ENCODE assay signal across 8 cellular contexts in genomic region chr7:73718905-73719805, GRCh38. TPM values are rescaled to one million over a fixed set of nuclear protein-coding genes. Genes with fewer than 3 reads are reported as not detected.
A peak's percentile ranks its signal among the peaks of the same experiment; 100 is the strongest.
DNase-seq lines count a peak whose midpoint lies in the region; ATAC-seq, FAIRE-seq and TF ChIP-seq lines count a peak whose summit lies in the region.

STX1A (minus strand) TSS chr7:73719669; CDS start chr7:73719631, 38 bp downstream.

- DNase-seq in GM04504 (ENCODE audit: low read depth): peak; percentile 42
- DNase-seq in H54 (ENCODE audit: insufficient read length, low spot score): peak; percentile 75
- DNase-seq in NAMALWA (ENCODE audit: low spot score): peak; percentile 84
- peak; percentile 68 for DNase-seq in WTC11 (ENCODE audit: low spot score)
- DNase-seq in cardiac fibroblast (ENCODE audit: low read depth in 2 of 2): peak; percentile 63 to 75
- no peak for DNase-seq in keratinocyte (ENCODE audit: low read depth, low spot score)
- DNase-seq in stimulated activated CD4-positive, alpha-beta T cell treated with anti-CD3 and anti-CD28 coated beads, Interleukin-15, amount 100 ng/mL, for 48 hours (ENCODE audit: low read depth in 2 of 2): peak; percentile 48 to 54
- no peak for DNase-seq in posterior vena cava (ENCODE audit: low spot score)

- dilution Hi-C loops in keratinocyte (cut with MboI; ENCODE audit: extremely low pct_ligation_motif_present, low sequenced_read_pairs): no loop called here

- no peak within 1 kb of the TSS for H3K27ac Mint-ChIP-seq in WTC11

- CTCF ChIA-PET in WTC11 (lab: Charles Lee): interaction anchor here (1.0 to 2.0 kb wide), 7 partner anchors 9 to 112 kb away, joined by 4 to 18 read pairs (median 4); no protein-coding TSS in a partner anchor

- H3K4me3 ChIP-seq in cardiac fibroblast (replicated peaks in 1 of 2; ENCODE audit: low read depth in 2 of 2, low read length in 2 of 2) (peak within 1 kb of the TSS; percentile 72 to 81), keratinocyte (ENCODE audit: control insufficient read depth in 2 of 3, extremely low read depth in 1 of 3, insufficient read depth in 2 of 3, low read depth in 1 of 3, low read length in 3 of 3) (peak within 1 kb of the TSS; percentile 85 to 95 (median 93))

- peaks cover 25% of the 10 kb centered on the region for H4K20me1 ChIP-seq in keratinocyte (ENCODE audit: control insufficient read depth, extremely low read depth, insufficient read depth, low read length)

- no peaks in the 10 kb centered on the region for H3K36me3 Mint-ChIP-seq in WTC11

- ATAC-seq in WTC11: peak; percentile 94

- H3K27me3 Mint-ChIP-seq in WTC11 (ENCODE audit: low read depth): peaks cover 42% of the 10 kb centered on the region

- peak within 1 kb of the TSS; percentile 96 for H3K4me2 ChIP-seq in keratinocyte (ENCODE audit: control insufficient read depth, extremely low read depth, insufficient read depth, low read depth, low read length)

- peaks cover 42% of the 10 kb centered on the region for H3K79me2 ChIP-seq in keratinocyte (ENCODE audit: control insufficient read depth, insufficient read depth, low read length)

- intact Hi-C loops in posterior vena cava (cut with DNase I): no loop called here

- H3K9me3 Mint-ChIP-seq in WTC11: no peaks in the 10 kb centered on the region

- peaks cover 33% of the 10 kb centered on the region for H3K4me1 ChIP-seq in keratinocyte (ENCODE audit: control insufficient read depth, extremely low read depth, insufficient read depth, low read length)

- peak within 1 kb of the TSS; percentile 89 for H3K9ac ChIP-seq in keratinocyte (ENCODE audit: control insufficient read depth, extremely low read depth, insufficient read depth, low read length)

- H2AFZ ChIP-seq in keratinocyte (ENCODE audit: control insufficient read depth, low read length): no peak within 1 kb of the TSS

- POLR2A ChIA-PET in WTC11 (lab: Charles Lee): interaction anchor here (0.5 to 0.8 kb wide), 2 partner anchors 15 to 204 kb away, joined by 3 to 5 read pairs; no protein-coding TSS in a partner anchor

- TF ChIP-seq POLR2A in H54 (IDR thresholded peaks at IDR 0.05; ENCODE audit: low read depth, low read length): peak; percentile 82

- peaks cover 10% of the 10 kb centered on the region for H3K9me1 ChIP-seq in keratinocyte (ENCODE audit: control insufficient read depth, extremely low read depth, insufficient read depth, low read length)

- FAIRE-seq in H54 (lab: Jason Lieb, UNC) (no peak), keratinocyte (lab: Jason Lieb, UNC) (no peak)

- no peaks in the 10 kb centered on the region for H3K4me1 Mint-ChIP-seq in WTC11

- H3K27ac ChIP-seq in keratinocyte (ENCODE audit: control insufficient read depth, insufficient read depth, low read length): peak within 1 kb of the TSS; percentile 83

- peak within 1 kb of the TSS; percentile 64 for H3K4me3 Mint-ChIP-seq in WTC11

- TF ChIP-seq CTCF in WTC11 (IDR thresholded peaks at IDR 0.05) (no peak), cardiac fibroblast (IDR thresholded peaks at IDR 0.05; ENCODE audit: low read depth, low read length) (no peak), keratinocyte (optimal IDR thresholded peaks at IDR 0.05 in 1 of 3, IDR thresholded peaks at IDR 0.05 in 1 of 3, conservative IDR thresholded peaks at IDR 0.05 in 1 of 3; ENCODE audit: extremely low read depth in 1 of 3, insufficient read depth in 2 of 3, low read length in 3 of 3) (no peak)

- H3K27me3 ChIP-seq in keratinocyte (ENCODE audit: control insufficient read depth, extremely low read depth, insufficient read depth, low read length): no peaks in the 10 kb centered on the region

- H3K36me3 ChIP-seq in keratinocyte (ENCODE audit: control insufficient read depth in 2 of 2, extremely low read depth in 1 of 2, insufficient read depth in 2 of 2, low read length in 2 of 2): peaks cover 6 to 8% of the 10 kb centered on the region in 2 experiments

- H3K9me3 ChIP-seq in keratinocyte (ENCODE audit: control insufficient read depth, low read depth, low read length): no peaks in the 10 kb centered on the region

TF ChIP-seq in WTC11, 78 proteins besides CTCF, POLR2A, EP300 and RAD21:
- 0 out of 2 replicates have a peak, but pooled peaks have one; percentile 16 for TF ChIP-seq E2F5 (CRISPR knock-in tag; IDR thresholded peaks at IDR 0.05)
- TF ChIP-seq SP1 (CRISPR knock-in tag; conservative IDR thresholded peaks at IDR 0.05): peak; percentile 36; the same call in 1 of the 2 replicates
- no peak for TF ChIP-seq ZNF425 (CRISPR knock-in tag; conservative IDR thresholded peaks at IDR 0.05)
- peak; percentile 36; the same call in 1 of the 2 replicates for TF ChIP-seq FOXP4 (CRISPR knock-in tag; IDR thresholded peaks at IDR 0.05)
- TF ChIP-seq FOXK1 (CRISPR knock-in tag; IDR thresholded peaks at IDR 0.05): 0 out of 2 replicates have a peak, but pooled peaks have one; percentile 8
- TF ChIP-seq HMGXB4 (CRISPR knock-in tag; IDR thresholded peaks at IDR 0.05): 0 out of 2 replicates have a peak, but pooled peaks have one; percentile 34
- peak; percentile 56; the same call in 1 of the 2 replicates for TF ChIP-seq ETV6 (CRISPR knock-in tag; IDR thresholded peaks at IDR 0.05)
- no peak for TF ChIP-seq NFE2L1 (CRISPR knock-in tag; IDR thresholded peaks at IDR 0.05)
TF ChIP-seq in WTC11: peak in this region for 6.

RNA-seq across cellular contexts. Expression of gene STX1A, which starts in this region (rescaled TPM):
- total RNA-seq in WTC11 (2021) (17.7 to 20.4 TPM (median 18.5 TPM) in 3 replicates), posterior vena cava (1 to 10 TPM; 3.4 to 4.0 TPM)
- polyA plus RNA-seq in keratinocyte: 19.4 to 37.9 TPM (median 22.4 TPM) in 3 replicates
- 13.7 TPM for polyA plus RNA-seq in keratinocyte (2011; ENCODE audit: low read depth)
- polyA plus RNA-seq in keratinocyte (2011; cell fraction: cytosol; rRNA removed): 20.3 and 26.6 TPM in 2 replicates
- polyA plus RNA-seq in keratinocyte (2011; cell fraction: nucleus; rRNA removed): 61.8 and 66.1 TPM in 2 replicates
- 14.0 and 27.5 TPM in 2 replicates for polyA plus RNA-seq in keratinocyte (2012; ENCODE audit: low replicate concordance)
- 16.7 to 32.9 TPM (median 25.1 TPM) in 3 replicates for polyA minus RNA-seq in keratinocyte
- polyA minus RNA-seq in keratinocyte (2011; cell fraction: cytosol; rRNA and poly(A)+ RNA removed): 15.7 TPM
- 22.9 and 31.3 TPM in 2 replicates for polyA minus RNA-seq in keratinocyte (2011; cell fraction: nucleus; rRNA and poly(A)+ RNA removed)

Comparison
In these comparisons a context has a peak if more than half of its experiments do, and no peak if none do; other contexts are left out.
1. DNase-seq: peak in GM04504 (single experiment), H54 (single experiment), NAMALWA (single experiment), WTC11 (single experiment), cardiac fibroblast (2 of 2) and stimulated activated CD4-positive, alpha-beta T cell treated with anti-CD3 and anti-CD28 coated beads, Interleukin-15, amount 100 ng/mL, for 48 hours (2 of 2); none in keratinocyte (single experiment) and posterior vena cava (single experiment).